Comparison of ENCODE assay signal across 17 cellular contexts in genomic region chr15:81273200-81273599, GRCh38. TPM values are rescaled to one million over a fixed set of nuclear protein-coding genes. Genes with fewer than 3 reads are reported as not detected.
DNase-seq lines count a peak whose midpoint lies in the region; ATAC-seq and TF ChIP-seq lines count a peak whose summit lies in the region.
"Had no signal": no experiment of that assay in that cellular context is flagged by ENCODE, and none has a peak within 500 bp of the region (broad histone marks: within the 10 kb centered on the region; RNA-seq: fewer than 3 reads in every experiment).

No MANE protein-coding gene starts in this region.

- peaks cover 25% of the 10 kb centered on the region for H3K4me1 Mint-ChIP-seq in neural crest cell
- H3K4me1 Mint-ChIP-seq in stimulated activated memory B cell treated with anti-CD40 and anti-IgM and Interleukin-4, amounts not matched to agents 10 μg/mL and 1 μg/mL and 100 μg/mL, for 72 hours = peaks cover 19% of the 10 kb centered on the region

- H3K4me3 Mint-ChIP-seq in neural crest cell = no peak overlapping the region
- no peak overlapping the region for H3K4me3 Mint-ChIP-seq in stimulated activated memory B cell treated with anti-CD40 and anti-IgM and Interleukin-4, amounts not matched to agents 10 μg/mL and 1 μg/mL and 100 μg/mL, for 72 hours
- H3K4me3 Mint-ChIP-seq: CD4-positive, alpha-beta T cell had no signal

- H3K36me3 Mint-ChIP-seq in neural crest cell (ENCODE audit: low read depth) = peaks cover 9% of the 10 kb centered on the region
- H3K36me3 Mint-ChIP-seq in stimulated activated memory B cell treated with anti-CD40 and anti-IgM and Interleukin-4, amounts not matched to agents 10 μg/mL and 1 μg/mL and 100 μg/mL, for 72 hours = peaks cover 6% of the 10 kb centered on the region

- no peaks in the 10 kb centered on the region for H3K27me3 Mint-ChIP-seq in neural crest cell (ENCODE audit: low read depth)
- H3K27me3 Mint-ChIP-seq in stimulated activated memory B cell treated with anti-CD40 and anti-IgM and Interleukin-4, amounts not matched to agents 10 μg/mL and 1 μg/mL and 100 μg/mL, for 72 hours = no peaks in the 10 kb centered on the region
- H3K27me3 Mint-ChIP-seq: CD4-positive, alpha-beta T cell had no signal

- TF ChIP-seq CTCF in neural crest cell (conservative IDR thresholded peaks at IDR 0.05) (no peak), vagina (IDR thresholded peaks at IDR 0.05) (no peak)

- H3K27ac Mint-ChIP-seq in neural crest cell (ENCODE audit: unreplicated experiment) = peak overlapping the region; percentile 75
- no peak overlapping the region for H3K27ac Mint-ChIP-seq in stimulated activated memory B cell treated with anti-CD40 and anti-IgM and Interleukin-4, amounts not matched to agents 10 μg/mL and 1 μg/mL and 100 μg/mL, for 72 hours
- H3K27ac Mint-ChIP-seq: CD4-positive, alpha-beta T cell had no signal

- no peak for TF ChIP-seq POLR2A in vagina (IDR thresholded peaks at IDR 0.05)

- H3K4me1 ChIP-seq in vagina = peaks cover 16% of the 10 kb centered on the region
- H3K4me1 ChIP-seq: BE2C, Caco-2 had no signal

- intact Hi-C loops in vagina (cut with DNase I) = no loop called here

- peak overlapping the region; percentile 78 for H3K27ac ChIP-seq in vagina
- H3K27ac ChIP-seq: C4-2B, GM23248 had no signal

- no peaks in the 10 kb centered on the region for H3K9me3 ChIP-seq in vagina
- H3K9me3 ChIP-seq: BE2C, Caco-2, HAP-1 had no signal

- H3K9me3 Mint-ChIP-seq in neural crest cell = peaks cover 11% of the 10 kb centered on the region
- peaks cover 6% of the 10 kb centered on the region for H3K9me3 Mint-ChIP-seq in stimulated activated memory B cell treated with anti-CD40 and anti-IgM and Interleukin-4, amounts not matched to agents 10 μg/mL and 1 μg/mL and 100 μg/mL, for 72 hours

- H3K4me3 ChIP-seq in vagina = no peak overlapping the region
- H3K4me3 ChIP-seq: GM23248, HAP-1 had no signal

- ATAC-seq in stimulated activated memory B cell treated with anti-CD40 and anti-IgM and Interleukin-4, amounts not matched to agents 10 μg/mL and 1 μg/mL and 100 μg/mL, for 72 hours = no peak

- no peaks in the 10 kb centered on the region for H3K27me3 ChIP-seq in vagina
- H3K27me3 ChIP-seq: BE2C had no signal

- peak; percentile 24 for DNase-seq in activated effector memory CD4-positive, alpha-beta T cell treated with anti-CD3 and anti-CD28 coated beads, Interleukin-2, amount 50 U/mL, for 16 hours
- no peak for DNase-seq in activated effector memory CD4-positive, alpha-beta T cell treated with Interleukin-2 at 50 U/mL for 16 hours
- DNase-seq in RPMI8226 (peak; percentile 1), neural crest cell (ENCODE audit: low read depth, low spot score) (no peak), vagina (ENCODE audit: extremely low spot score in 2 of 2) (peak in 1 of 2 donors; percentile 77)
- no peak for DNase-seq in activated CD4-positive, CD25-positive, alpha-beta regulatory T cell (lab: John Stamatoyannopoulos, UW)
- DNase-seq: ACHN; BE2C; Caco-2; CD4-positive, alpha-beta T cell; DMS153; DMS79; GDM1; GM23248 had no signal

- no peaks in the 10 kb centered on the region for H3K36me3 ChIP-seq in vagina
- H3K36me3 ChIP-seq: BE2C, HAP-1 had no signal

RNA-seq across cellular contexts. Expression of gene STARD5, which starts 50.7 kb away (rescaled TPM):
- total RNA-seq in neural crest cell (2.4 and 2.7 TPM in 2 replicates), vagina (28.0 TPM)

Comparison
In these comparisons a context has a peak if more than half of its experiments do, and no peak if none do; other contexts are left out.
1. DNase-seq: peak in activated effector memory CD4-positive, alpha-beta T cell treated with anti-CD3 and anti-CD28 coated beads, Interleukin-2, amount 50 U/mL, for 16 hours (single experiment) and RPMI8226 (single experiment); none in activated effector memory CD4-positive, alpha-beta T cell treated with Interleukin-2 at 50 U/mL for 16 hours (single experiment), neural crest cell (single experiment) and activated CD4-positive, CD25-positive, alpha-beta regulatory T cell (0 of 4).